8 cellular contexts compared by ENCODE assay signal in the genomic region with DNA sequence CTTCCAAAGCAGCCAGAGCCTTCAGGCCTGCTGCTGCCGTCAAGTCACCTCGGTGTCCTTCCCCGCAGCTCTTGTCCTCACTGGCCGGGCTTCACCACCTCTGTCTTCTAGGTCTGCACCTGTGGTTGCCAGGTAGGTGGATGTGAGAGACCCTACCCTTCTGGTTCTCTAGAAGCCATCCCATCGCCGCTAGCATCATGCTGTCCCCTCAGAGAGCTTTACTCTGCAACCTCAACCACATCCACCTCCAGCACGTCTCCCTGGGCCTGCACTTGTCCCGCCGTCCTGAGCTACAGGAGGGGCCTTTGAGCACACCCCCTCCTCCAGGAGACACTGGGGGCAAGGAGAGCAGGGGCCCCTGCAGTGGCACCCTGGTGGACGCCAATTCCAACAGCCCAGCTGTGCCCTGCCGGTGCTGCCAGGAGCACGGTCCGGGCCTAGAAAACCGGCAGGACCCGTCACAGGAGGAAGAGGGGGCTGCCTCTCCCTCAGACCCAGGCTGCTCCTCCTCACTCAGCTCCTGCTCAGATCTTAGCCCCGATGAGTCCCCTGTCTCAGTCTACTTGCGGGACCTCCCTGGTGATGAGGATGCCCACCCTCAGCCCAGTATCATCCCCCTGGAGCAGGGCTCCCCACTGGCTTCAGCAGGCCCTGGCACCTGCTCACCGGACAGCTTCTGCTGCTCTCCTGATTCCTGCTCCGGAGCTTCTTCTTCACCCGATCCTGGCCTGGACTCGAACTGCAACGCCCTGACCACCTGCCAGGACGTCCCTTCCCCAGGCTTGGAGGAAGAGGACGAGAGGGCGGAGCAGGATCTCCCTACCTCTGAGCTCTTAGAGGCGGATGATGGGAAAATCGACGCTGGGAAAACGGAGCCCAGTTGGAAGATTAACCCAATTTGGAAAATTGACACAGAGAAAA. TPM values are rescaled to one million over a fixed set of nuclear protein-coding genes. Genes with fewer than 3 reads are reported as not detected.
DNase-seq lines count a peak whose midpoint lies in the region; ATAC-seq and TF ChIP-seq lines count a peak whose summit lies in the region.

No MANE protein-coding gene starts in this region.

- peak; percentile 42 for DNase-seq in cerebellum (ENCODE audit: low spot score)
- no peak for DNase-seq in LoVo (ENCODE audit: low spot score)

- H3K79me2 ChIP-seq in ACC112 (ENCODE audit: control insufficient read depth, insufficient read depth, low read length, unreplicated experiment) = peaks cover 37% of the 10 kb centered on the region
- no peaks in the 10 kb centered on the region for H3K79me2 ChIP-seq in KMS-11 (ENCODE audit: insufficient read depth, low read depth)

- no peak overlapping the region for H3K9ac ChIP-seq in KMS-11

- peak overlapping the region; percentile 85 for H3K4me2 ChIP-seq in KMS-11

- ATAC-seq in GM19463 (IDR thresholded peaks at IDR 0.05; ENCODE audit: unreplicated experiment) (no peak), HG03045 (IDR thresholded peaks at IDR 0.05; ENCODE audit: unreplicated experiment) (no peak), HG02870 (IDR thresholded peaks at IDR 0.05; ENCODE audit: unreplicated experiment) (no peak)

- H3K27ac ChIP-seq in ACC112 (ENCODE audit: low read depth, low read length) = peak overlapping the region; percentile 89
- H3K27ac ChIP-seq in KMS-11 = no peak overlapping the region
- peak overlapping the region; percentile 62 for H3K27ac ChIP-seq in muscle layer of duodenum (ENCODE audit: low read length)

- H2AFZ ChIP-seq in ACC112 (ENCODE audit: low read length, unreplicated experiment) (no peak overlapping the region), KMS-11 (ENCODE audit: low read depth) (no peak overlapping the region)

- H3K9me3 ChIP-seq in muscle layer of duodenum (ENCODE audit: control insufficient read depth in 1 of 2, low read length in 2 of 2) = no peaks in the 10 kb centered on the region

- H3K4me1 ChIP-seq in ACC112 (ENCODE audit: control insufficient read depth, insufficient read depth, low read length, unreplicated experiment) (peaks cover 29% of the 10 kb centered on the region), KMS-11 (ENCODE audit: low read depth, poor library complexity, severe bottlenecking) (peaks cover 14% of the 10 kb centered on the region), muscle layer of duodenum (ENCODE audit: control insufficient read depth in 1 of 2, insufficient read depth in 2 of 2, low read length in 2 of 2) (peaks cover 9 to 35% of the 10 kb centered on the region in 2 donors)

- H4K20me1 ChIP-seq in KMS-11 (ENCODE audit: insufficient read depth) = no peaks in the 10 kb centered on the region

- no peak for TF ChIP-seq CTCF in KMS-11 (conservative IDR thresholded peaks at IDR 0.05; ENCODE audit: low read depth, low read length)

- H3K36me3 ChIP-seq in ACC112 (ENCODE audit: insufficient read depth, low read length) (peaks cover 9% of the 10 kb centered on the region; the same call in 1 of the 2 replicates), KMS-11 (ENCODE audit: insufficient read depth) (no peaks in the 10 kb centered on the region), muscle layer of duodenum (ENCODE audit: control insufficient read depth in 1 of 2, insufficient read depth in 2 of 2, low read length in 2 of 2) (peaks cover 4% of the 10 kb centered on the region in 2 donors)

- no peaks in the 10 kb centered on the region for H3K27me3 ChIP-seq in ACC112 (ENCODE audit: insufficient read depth, low read length)
- H3K27me3 ChIP-seq in KMS-11 (ENCODE audit: insufficient read depth, low read depth) = no peaks in the 10 kb centered on the region
- no peaks in the 10 kb centered on the region for H3K27me3 ChIP-seq in muscle layer of duodenum (ENCODE audit: low read depth, low read length)

- H3K4me3 ChIP-seq in ACC112 (ENCODE audit: low read depth, low read length) (peak overlapping the region; percentile 81), KMS-11 (IDR thresholded peaks at IDR 0.05; ENCODE audit: insufficient read depth, low read depth, low read length) (peak overlapping the region; percentile 16), muscle layer of duodenum (ENCODE audit: low read depth in 1 of 2, low read length in 2 of 2) (peak overlapping the region; percentile 71 to 88)

RNA-seq across cellular contexts. Expression of a gene that starts 1.1 kb away (rescaled TPM):
- total RNA-seq in cerebellum = 32.0 TPM

RNA-seq across cellular contexts. Expression of a gene that starts 13.2 kb away (rescaled TPM):
- 65.8 TPM for total RNA-seq in cerebellum

RNA-seq across cellular contexts. Expression of a gene that starts 20.6 kb away (rescaled TPM):
- not detected for total RNA-seq in cerebellum

RNA-seq across cellular contexts. Expression of a gene that starts 44.6 kb away (rescaled TPM):
- 12.9 TPM for total RNA-seq in cerebellum

RNA-seq across cellular contexts. Expression of a gene that starts 48.5 kb away (rescaled TPM):
- 33.5 TPM for total RNA-seq in cerebellum

Comparison
In these comparisons a context has a peak if more than half of its experiments do, and no peak if none do; other contexts are left out.
1. H3K4me3 ChIP-seq: peak in every context shown above with its lines; median percentile 81 in ACC112; 80 in muscle layer of duodenum; 16 in KMS-11.